4 cellular contexts compared by ENCODE assay signal in genomic region chr14:102151411-102151810, GRCh38. TPM values are rescaled to one million over a fixed set of nuclear protein-coding genes. Genes with fewer than 3 reads are reported as not detected.
DNase-seq lines count a peak whose midpoint lies in the region; ATAC-seq, FAIRE-seq and TF ChIP-seq lines count a peak whose summit lies in the region.
"Not testable (repeated sequence)": the region's sequence is repeated elsewhere in the genome, so short reads cannot be mapped to it uniquely, and the experiment has no call there.

No MANE protein-coding gene starts in this region.

- in situ Hi-C loops in HepG2 (cut with HindIII; ENCODE audit: extremely low pct_ligation_motif_present, low pct_unique_long_range_greater_than_20kb): not testable (repeated sequence)

- peaks cover 27% of the 10 kb centered on the region for H4K20me1 ChIP-seq in HepG2 (ENCODE audit: insufficient read depth, low read length)

- TF ChIP-seq POLR2A in HepG2 (IDR thresholded peaks at IDR 0.05; ENCODE audit: insufficient read depth in 1 of 2, low read depth in 2 of 2, low read length in 2 of 2): not testable (repeated sequence)

- H3K4me1 ChIP-seq in cardiac muscle cell (ENCODE audit: low read depth) (peaks cover 34% of the 10 kb centered on the region), heart right ventricle (peaks cover 3 to 84% (median 47%) of the 10 kb centered on the region in 9 donors), HepG2 (ENCODE audit: insufficient read depth, low read length) (peaks cover 65% of the 10 kb centered on the region)
- not testable (repeated sequence) for H3K4me1 ChIP-seq in right cardiac atrium (ENCODE audit: control insufficient read depth, insufficient read depth, low read length)

- DNase-seq in cardiac muscle cell (ENCODE audit: low read depth in 1 of 2, low spot score in 1 of 2); heart right ventricle; right cardiac atrium; HepG2 (ENCODE audit: low spot score): not testable (repeated sequence)

- WGBS in heart right ventricle, 2 donors: 95 to 96% methylated on average over 3 of the region's 3 CpGs
- 92% methylated on average over 3 of the region's 3 CpGs for WGBS in right cardiac atrium
- 86% methylated on average over 3 of the region's 3 CpGs for WGBS in HepG2 (ENCODE audit: low lambda C conversion rate)

- not testable (repeated sequence) for FAIRE-seq in HepG2 (lab: Jason Lieb, UNC)

- H3K4me2 ChIP-seq in HepG2 (ENCODE audit: low read depth, low read length): not testable (repeated sequence)

- CTCF ChIA-PET in HepG2 (lab: Yijun Ruan, JAX; ENCODE audit: low intra/inter-chr PET ratio, low total read pairs): not testable (repeated sequence)

- intact Hi-C loops in heart right ventricle (cut with DNase I): loop anchor here in 1 of 10 donors (5.0 kb wide), 1 partner anchor 56 kb away; no protein-coding TSS in a partner anchor
- intact Hi-C loops in right cardiac atrium (cut with DNase I): not testable (repeated sequence)
- intact Hi-C loops in HepG2 (cut with micrococcal nuclease; ENCODE audit: unreplicated experiment): loop anchor here (2.0 kb wide), 1 partner anchor 33 kb away; no protein-coding TSS in a partner anchor

- TF ChIP-seq EP300 in HepG2 (IDR thresholded peaks at IDR 0.05; ENCODE audit: low read depth in 2 of 2, low read length in 2 of 2); HepG2 (CRISPR knock-in tag; IDR thresholded peaks at IDR 0.05; ENCODE audit: borderline replicate concordance): not testable (repeated sequence)

- TF ChIP-seq CTCF in cardiac muscle cell (IDR thresholded peaks at IDR 0.05; ENCODE audit: low read depth, low read length); heart right ventricle (IDR thresholded peaks at IDR 0.05); HepG2 (CRISPR knock-in tag; IDR thresholded peaks at IDR 0.05): not testable (repeated sequence)

- H3K27ac ChIP-seq in cardiac muscle cell (peak overlapping the region; percentile 71), heart right ventricle (peak overlapping the region in 7 of 10 donors; percentile 36 to 77 (median 54)), right cardiac atrium (ENCODE audit: low read length) (peak overlapping the region; percentile 27)
- H3K27ac ChIP-seq in HepG2 (ENCODE audit: extremely low read length, insufficient read depth, low read length): not testable (repeated sequence)

- not testable (repeated sequence) for BruUV-seq in HepG2 (replicated peaks; lab: Mats Ljungman, UMichigan)

- H3K9me3 ChIP-seq in cardiac muscle cell (ENCODE audit: low read depth); heart right ventricle; right cardiac atrium (ENCODE audit: control insufficient read depth, low read length); HepG2 (ENCODE audit: low read length): not testable (repeated sequence)

- not testable (repeated sequence) for ATAC-seq in heart right ventricle, right cardiac atrium, HepG2

- not testable (repeated sequence) for H3K36me3 ChIP-seq in cardiac muscle cell
- H3K36me3 ChIP-seq in heart right ventricle (peaks cover 0 to 31% (median 3%) of the 10 kb centered on the region in 9 donors), HepG2 (replicated peaks in 1 of 2; ENCODE audit: control insufficient read depth in 1 of 2, insufficient read depth in 2 of 2, low read length in 2 of 2) (peaks cover 2 to 13% of the 10 kb centered on the region in 2 experiments; a peak in 1 of 5 replicates)

- TF ChIP-seq RAD21 in HepG2 (CRISPR knock-in tag; IDR thresholded peaks at IDR 0.05): not testable (repeated sequence)

- H3K4me3 ChIP-seq in cardiac muscle cell; heart right ventricle; right cardiac atrium (ENCODE audit: low read length); HepG2 (replicated peaks in 1 of 3; ENCODE audit: insufficient read depth in 1 of 3, low read depth in 2 of 3, low read length in 3 of 3): not testable (repeated sequence)

- H3K9ac ChIP-seq in HepG2 (ENCODE audit: insufficient read depth, low read depth, low read length): not testable (repeated sequence)

- H2AFZ ChIP-seq in HepG2 (ENCODE audit: low read length): not testable (repeated sequence)

- POLR2A ChIA-PET in HepG2 (lab: Yijun Ruan, JAX): not testable (repeated sequence)

- H3K79me2 ChIP-seq in HepG2 (ENCODE audit: insufficient read depth, low read length): peaks cover 80% of the 10 kb centered on the region

- not testable (repeated sequence) for H3K27me3 ChIP-seq in cardiac muscle cell; heart right ventricle; right cardiac atrium (ENCODE audit: control insufficient read depth, insufficient read depth); HepG2 (ENCODE audit: control insufficient read depth in 1 of 2, insufficient read depth in 2 of 2, low read length in 2 of 2)

TF ChIP-seq in HepG2, 621 proteins besides CTCF, POLR2A, EP300 and RAD21:
- TF ChIP-seq ZMYM3 (CRISPR knock-in tag; IDR thresholded peaks at IDR 0.05) (0 out of 2 replicates have a peak, but pooled peaks have one; percentile 17), ZNF460 (CRISPR knock-in tag; IDR thresholded peaks at IDR 0.05; ENCODE audit: borderline replicate concordance) (peak; percentile 31; the same call in 1 of the 2 replicates)

RNA-seq across cellular contexts. Expression of gene WDR20, which starts 11.7 kb away (rescaled TPM):
- total RNA-seq in cardiac muscle cell (20.5 and 24.0 TPM in 2 replicates), heart right ventricle (10 to 100 TPM; 19.0 to 28.0 (median 20.6) TPM), right cardiac atrium (10 to 100 TPM; 21.9 to 27.3 (median 22.4) TPM), HepG2 (2016; rRNA removed; fragmentation: Illumina TruSeq; extraction: Trizol) (23.2 and 30.5 TPM in 2 replicates)
- polyA plus RNA-seq in cardiac muscle cell (25.6 and 27.0 TPM in 2 replicates), heart right ventricle (10 to 100 TPM; 10.7 to 16.4 TPM), right cardiac atrium (13.2 TPM), HepG2 (2011; rRNA removed) (10.4 and 11.6 TPM in 2 replicates)
- total RNA-seq in HepG2 (2016; cell fraction: cytosol; rRNA removed; fragmentation: Illumina TruSeq; extraction: Trizol; ENCODE audit: low read depth): 24.1 and 25.7 TPM in 2 replicates
- 25.8 and 28.7 TPM in 2 replicates for total RNA-seq in HepG2 (2016; cell fraction: insoluble cytoplasmic fraction; rRNA removed; fragmentation: Illumina TruSeq; extraction: Trizol)
- total RNA-seq in HepG2 (2016; cell fraction: membrane; rRNA removed; fragmentation: Illumina TruSeq; extraction: Trizol): 29.7 and 34.1 TPM in 2 replicates
- total RNA-seq in HepG2 (2016; cell fraction: nucleus; rRNA removed; fragmentation: Illumina TruSeq; extraction: Trizol): 22.4 and 24.2 TPM in 2 replicates
- 9.4 and 10.2 TPM in 2 replicates for polyA plus RNA-seq in HepG2 (2011; cell fraction: cytosol; rRNA removed)
- polyA plus RNA-seq in HepG2 (2011; cell fraction: nucleus; rRNA removed): 11.4 and 12.2 TPM in 2 replicates
- 10.7 and 12.8 TPM in 2 replicates for polyA plus RNA-seq in HepG2 (2012)
- 3.0 and 3.7 TPM in 2 replicates for polyA plus RNA-seq in HepG2 (2016; cell fraction: cytosol; fragmentation: Illumina TruSeq; extraction: Trizol; ENCODE audit: low read depth)
- polyA plus RNA-seq in HepG2 (2016; cell fraction: insoluble cytoplasmic fraction; fragmentation: Illumina TruSeq; extraction: Trizol; ENCODE audit: low read depth): 25.3 and 26.3 TPM in 2 replicates
- polyA plus RNA-seq in HepG2 (2016; cell fraction: membrane; fragmentation: Illumina TruSeq; extraction: Trizol; ENCODE audit: low read depth): 7.5 and 8.4 TPM in 2 replicates
- polyA plus RNA-seq in HepG2 (2016; cell fraction: nucleus; fragmentation: Illumina TruSeq; extraction: Trizol; ENCODE audit: insufficient read depth, low read depth): 25.1 and 26.7 TPM in 2 replicates
- polyA minus RNA-seq in HepG2 (2011; rRNA and poly(A)+ RNA removed; ENCODE audit: low replicate concordance): 27.9 and 31.3 TPM in 2 replicates
- polyA minus RNA-seq in HepG2 (2011; cell fraction: cytosol; rRNA and poly(A)+ RNA removed): 14.9 and 18.5 TPM in 2 replicates
- 27.6 and 29.8 TPM in 2 replicates for polyA minus RNA-seq in HepG2 (2011; cell fraction: nucleus; rRNA and poly(A)+ RNA removed)
